Comparison of ENCODE assay signal across 19 cellular contexts in genomic region chr1:26483980-26484379, GRCh38. TPM values are rescaled to one million over a fixed set of nuclear protein-coding genes. Genes with fewer than 3 reads are reported as not detected.
DNase-seq lines count a peak whose midpoint lies in the region; ATAC-seq and TF ChIP-seq lines count a peak whose summit lies in the region.
"Had no signal": no experiment of that assay in that cellular context is flagged by ENCODE, and none has a peak within 500 bp of the region (broad histone marks: within the 10 kb centered on the region; RNA-seq: fewer than 3 reads in every experiment).

No MANE protein-coding gene starts in this region.

- no peak overlapping the region for H3K4me3 Mint-ChIP-seq in activated T-cell treated with anti-CD3 and anti-CD28 coated beads, Interleukin-2, amount 50 U/mL, for 24 hours
- no peak overlapping the region for H3K4me3 Mint-ChIP-seq in activated naive CD8-positive, alpha-beta T cell treated with anti-CD3 and anti-CD28 coated beads, Interleukin-2, amount 50 U/mL, for 24 hours
- H3K4me3 Mint-ChIP-seq in type B pancreatic cell (no peak overlapping the region), progenitor cell of endocrine pancreas (ENCODE audit: low read depth) (no peak overlapping the region)
- H3K4me3 Mint-ChIP-seq: activated CD8-positive, alpha-beta memory T cell treated with anti-CD3 and anti-CD28 coated beads, Interleukin-2, amount 10 ng/mL, durations not matched to agents 7 days and 5 days; nephron progenitor cell had no signal

- H3K36me3 Mint-ChIP-seq in activated T-cell treated with anti-CD3 and anti-CD28 coated beads, Interleukin-2, amount 50 U/mL, for 24 hours (ENCODE audit: low read depth) = peaks cover 18% of the 10 kb centered on the region
- H3K36me3 Mint-ChIP-seq in activated naive CD8-positive, alpha-beta T cell treated with anti-CD3 and anti-CD28 coated beads, Interleukin-2, amount 50 U/mL, for 24 hours (ENCODE audit: low read depth) = peaks cover 3% of the 10 kb centered on the region
- peaks cover under 1% of the 10 kb centered on the region for H3K36me3 Mint-ChIP-seq in type B pancreatic cell
- peaks cover 4% of the 10 kb centered on the region for H3K36me3 Mint-ChIP-seq in progenitor cell of endocrine pancreas (ENCODE audit: insufficient read depth)

- ATAC-seq in activated naive CD8-positive, alpha-beta T cell treated with anti-CD3 and anti-CD28 coated beads, Interleukin-2, amount 50 U/mL, for 24 hours = no peak
- ATAC-seq: activated CD8-positive, alpha-beta memory T cell treated with anti-CD3 and anti-CD28 coated beads, Interleukin-2, amount 10 ng/mL, durations not matched to agents 7 days and 5 days had no signal

- TF ChIP-seq CTCF in type B pancreatic cell (conservative IDR thresholded peaks at IDR 0.05) (no peak), progenitor cell of endocrine pancreas (IDR thresholded peaks at IDR 0.05; ENCODE audit: unreplicated experiment) (no peak)

- H3K9me3 Mint-ChIP-seq in activated T-cell treated with anti-CD3 and anti-CD28 coated beads, Interleukin-2, amount 50 U/mL, for 24 hours = no peaks in the 10 kb centered on the region
- H3K9me3 Mint-ChIP-seq in activated naive CD8-positive, alpha-beta T cell treated with anti-CD3 and anti-CD28 coated beads, Interleukin-2, amount 50 U/mL, for 24 hours = no peaks in the 10 kb centered on the region
- no peaks in the 10 kb centered on the region for H3K9me3 Mint-ChIP-seq in type B pancreatic cell
- no peaks in the 10 kb centered on the region for H3K9me3 Mint-ChIP-seq in progenitor cell of endocrine pancreas (ENCODE audit: low read depth)
- H3K9me3 Mint-ChIP-seq: nephron progenitor cell had no signal

- peaks cover 16% of the 10 kb centered on the region for H3K4me1 Mint-ChIP-seq in activated T-cell treated with anti-CD3 and anti-CD28 coated beads, Interleukin-2, amount 50 U/mL, for 24 hours (ENCODE audit: low read depth)
- H3K4me1 Mint-ChIP-seq in activated naive CD8-positive, alpha-beta T cell treated with anti-CD3 and anti-CD28 coated beads, Interleukin-2, amount 50 U/mL, for 24 hours = peaks cover 16% of the 10 kb centered on the region
- H3K4me1 Mint-ChIP-seq in type B pancreatic cell (ENCODE audit: unreplicated experiment) (peaks cover 4% of the 10 kb centered on the region), progenitor cell of endocrine pancreas (ENCODE audit: low read depth) (peaks cover 5% of the 10 kb centered on the region)
- H3K4me1 Mint-ChIP-seq: activated CD8-positive, alpha-beta memory T cell treated with anti-CD3 and anti-CD28 coated beads, Interleukin-2, amount 10 ng/mL, durations not matched to agents 7 days and 5 days had no signal

- DNase-seq in activated T-cell treated with anti-CD3 and anti-CD28 coated beads, Interleukin-2, amount 50 U/mL, for 24 hours = no peak
- no peak for DNase-seq in activated T-cell treated with anti-CD3 and anti-CD28 coated beads, Interleukin-2, amount 50 U/mL, for 48 hours
- DNase-seq in activated naive CD8-positive, alpha-beta T cell treated with anti-CD3 and anti-CD28 coated beads, Interleukin-2, amount 50 U/mL, for 24 hours = no peak
- DNase-seq in hepatic stellate cell (ENCODE audit: low spot score) (peak; percentile 53), type B pancreatic cell (ENCODE audit: extremely low spot score, unreplicated experiment) (no peak), progenitor cell of endocrine pancreas (ENCODE audit: low spot score, unreplicated experiment) (no peak), H4 (ENCODE audit: low spot score) (no peak)
- DNase-seq in stimulated activated CD4-positive, alpha-beta T cell treated with anti-CD3 and anti-CD28 coated beads, Interleukin-12 subunit alpha, Interleukin-12 subunit beta, amount 100 ng/mL, for 4 hours = no peak
- DNase-seq: 8988T; activated CD4-positive, alpha-beta T cell treated with anti-CD3 and anti-CD28 coated beads for 4 hours; activated CD8-positive, alpha-beta memory T cell treated with anti-CD3 and anti-CD28 coated beads, Interleukin-2, amount 10 ng/mL, durations not matched to agents 7 days and 5 days; GOT3; NCI-H1105; NCI-H446 treated with DMSO at 0.1 percent for 48 hours; nephron progenitor cell; NK-92 treated with Interleukin-12 subunit alpha and Interleukin-12 subunit beta, amount 100 ng/mL, for 24 hours; Peyer's patch; sigmoid colon; SJCRH30 had no signal

- no peaks in the 10 kb centered on the region for H3K27me3 Mint-ChIP-seq in activated T-cell treated with anti-CD3 and anti-CD28 coated beads, Interleukin-2, amount 50 U/mL, for 24 hours
- no peaks in the 10 kb centered on the region for H3K27me3 Mint-ChIP-seq in activated naive CD8-positive, alpha-beta T cell treated with anti-CD3 and anti-CD28 coated beads, Interleukin-2, amount 50 U/mL, for 24 hours
- H3K27me3 Mint-ChIP-seq in type B pancreatic cell (no peaks in the 10 kb centered on the region), progenitor cell of endocrine pancreas (no peaks in the 10 kb centered on the region)
- H3K27me3 Mint-ChIP-seq: activated CD8-positive, alpha-beta memory T cell treated with anti-CD3 and anti-CD28 coated beads, Interleukin-2, amount 10 ng/mL, durations not matched to agents 7 days and 5 days had no signal

- H3K27ac Mint-ChIP-seq in activated T-cell treated with anti-CD3 and anti-CD28 coated beads, Interleukin-2, amount 50 U/mL, for 24 hours = peak overlapping the region; percentile 19
- peak overlapping the region; percentile 77 for H3K27ac Mint-ChIP-seq in activated naive CD8-positive, alpha-beta T cell treated with anti-CD3 and anti-CD28 coated beads, Interleukin-2, amount 50 U/mL, for 24 hours
- H3K27ac Mint-ChIP-seq in type B pancreatic cell = peak overlapping the region; percentile 7
- no peak overlapping the region for H3K27ac Mint-ChIP-seq in progenitor cell of endocrine pancreas
- H3K27ac Mint-ChIP-seq: activated CD8-positive, alpha-beta memory T cell treated with anti-CD3 and anti-CD28 coated beads, Interleukin-2, amount 10 ng/mL, durations not matched to agents 7 days and 5 days; nephron progenitor cell had no signal

RNA-seq across cellular contexts. Expression of gene HMGN2, which starts 11.7 kb away (rescaled TPM):
- total RNA-seq in type B pancreatic cell (ENCODE audit: low replicate concordance) (358 and 559 TPM in 2 replicates), progenitor cell of endocrine pancreas (444 and 446 TPM in 2 replicates)
- total RNA-seq in H4 (2014; rRNA removed; shearing (Covaris generic)) = 955 and 1,224 TPM in 2 replicates

RNA-seq across cellular contexts. Expression of gene RPS6KA1, which starts 45.6 kb away (rescaled TPM):
- total RNA-seq in type B pancreatic cell (ENCODE audit: low replicate concordance) (27.7 and 31.8 TPM in 2 replicates), progenitor cell of endocrine pancreas (26.7 and 29.6 TPM in 2 replicates)
- total RNA-seq in H4 (2014; rRNA removed; shearing (Covaris generic)) = 34.5 and 36.4 TPM in 2 replicates

RNA-seq across cellular contexts. Expression of gene DHDDS, which starts 51.9 kb away (rescaled TPM):
- 46.5 and 68.6 TPM in 2 replicates for total RNA-seq in type B pancreatic cell (ENCODE audit: low replicate concordance)
- total RNA-seq in progenitor cell of endocrine pancreas = 44.4 and 51.5 TPM in 2 replicates
- total RNA-seq in H4 (2014; rRNA removed; shearing (Covaris generic)) = 24.6 and 39.4 TPM in 2 replicates
